In the genomic region with DNA sequence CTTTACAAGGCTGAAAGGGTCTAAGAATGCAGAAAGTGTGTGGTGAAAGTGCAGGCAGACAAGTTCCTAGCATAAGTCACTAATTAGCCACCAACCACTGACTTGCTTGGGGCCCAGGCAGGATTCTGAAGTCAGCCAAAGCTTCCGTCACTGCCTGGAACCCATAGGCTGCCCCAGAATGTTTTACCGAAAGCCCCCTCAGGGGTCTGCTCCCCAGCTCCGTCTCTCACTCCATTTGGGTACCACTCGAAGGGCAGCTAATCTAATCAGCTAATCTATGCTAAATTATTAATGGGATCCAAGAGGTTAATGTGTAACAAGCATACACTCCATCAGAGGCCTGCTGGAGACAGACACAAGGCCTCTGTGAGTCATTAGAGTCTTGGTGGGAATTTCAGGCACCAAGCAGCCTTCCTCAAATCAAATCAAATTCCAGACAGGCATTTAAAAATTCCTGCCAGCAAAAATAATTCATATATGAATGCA, we compare ENCODE assay signal across 22 cellular contexts. TPM values are rescaled to one million over a fixed set of nuclear protein-coding genes. Genes with fewer than 3 reads are reported as not detected.
A peak's percentile ranks its signal among the peaks of the same experiment; 100 is the strongest.
DNase-seq lines count a peak whose midpoint lies in the region; ATAC-seq, FAIRE-seq and TF ChIP-seq lines count a peak whose summit lies in the region.
"Had no signal": no experiment of that assay in that cellular context is flagged by ENCODE, and none has a peak within 500 bp of the region (broad histone marks: within the 10 kb centered on the region; RNA-seq: fewer than 3 reads in every experiment).

No MANE protein-coding gene starts in this region.

- dilution Hi-C loops in IMR-90 (cut with HindIII; ENCODE audit: low sequenced_read_pairs, unreplicated experiment): no loop called here

- H3K36me3 ChIP-seq in IMR-90 (ENCODE audit: control insufficient read depth, insufficient read depth, low read length): peaks cover 5% of the 10 kb centered on the region; the same call in 1 of the 2 replicates
- no peaks in the 10 kb centered on the region for H3K36me3 ChIP-seq in H1 (ENCODE audit: control insufficient read depth in 2 of 4, insufficient read depth in 4 of 4, low read length in 3 of 4)
- H3K36me3 ChIP-seq in tibial nerve: peaks cover 0 to 24% (median 2%) of the 10 kb centered on the region in 3 donors

- H3K79me1 ChIP-seq in IMR-90 (ENCODE audit: low read depth in 1 of 2, low read length in 2 of 2): no peaks in the 10 kb centered on the region
- H3K79me1 ChIP-seq in H1 (ENCODE audit: low read depth, low read length): no peaks in the 10 kb centered on the region

- no peaks in the 10 kb centered on the region for H3K9me3 Mint-ChIP-seq in mesothelial cell of epicardium
- H3K9me3 Mint-ChIP-seq: activated naive CD8-positive, alpha-beta T cell treated with anti-CD3 and anti-CD28 coated beads for 36 hours; H9 had no signal

- H3K27ac ChIP-seq in IMR-90 (ENCODE audit: insufficient read depth, low read length): no peak overlapping the region
- H3K27ac ChIP-seq in H1 (ENCODE audit: low read depth, low read length): no peak overlapping the region
- H3K27ac ChIP-seq in tibial nerve: peak overlapping the region; percentile 31 to 76 (median 64)
- H3K27ac ChIP-seq: epithelial cell of prostate had no signal

- WGBS in IMR-90 (ENCODE audit: extremely low coverage in 2 of 2, insufficient read length in 1 of 2), 2 experiments: no CpG with 5 or more reads among the region's 4 CpGs
- 74% methylated on average over 4 of the region's 4 CpGs; no CpG with 5 or more reads in 1 of the 2 experiments for WGBS in H1 (ENCODE audit: extremely low coverage in 1 of 2, insufficient coverage in 1 of 2, insufficient read length in 1 of 2, insufficient replicate concordance in 2 of 2, low coverage in 1 of 2, low lambda C conversion rate in 2 of 2, missing lambda C conversion rate in 1 of 2), 2 experiments
- 29 to 37% methylated on average over 3 to 4 of the region's 4 CpGs for WGBS in tibial nerve, 2 donors

- H3K4me2 ChIP-seq in IMR-90 (ENCODE audit: low read depth, low read length): no peak overlapping the region
- H3K4me2 ChIP-seq in H1 (ENCODE audit: insufficient read depth in 1 of 2, low read depth in 2 of 2, low read length in 2 of 2): no peak overlapping the region

- H3K79me2 ChIP-seq in H1 (ENCODE audit: control insufficient read depth in 1 of 2, insufficient read depth in 2 of 2, low read length in 2 of 2): no peaks in the 10 kb centered on the region

- no peak overlapping the region for H4K5ac ChIP-seq in IMR-90 (ENCODE audit: low read depth, low read length)
- no peak overlapping the region for H4K5ac ChIP-seq in H1 (ENCODE audit: insufficient read length, low read depth, low read length)

- intact Hi-C loops in IMR-90 (cut with micrococcal nuclease): no loop called here

- H3K9me3 ChIP-seq in IMR-90 (ENCODE audit: control insufficient read depth, insufficient read depth, low read length) (no peaks in the 10 kb centered on the region), H1 (ENCODE audit: insufficient read depth in 2 of 2, low read depth in 1 of 2, low read length in 1 of 2) (no peaks in the 10 kb centered on the region), tibial nerve (no peaks in the 10 kb centered on the region)
- H3K9me3 ChIP-seq: right atrium auricular region had no signal

- H3K56ac ChIP-seq in IMR-90 (ENCODE audit: extremely low read depth, insufficient read depth, low read length) (no peak overlapping the region), H1 (replicated peaks; ENCODE audit: insufficient read length, low read depth, low read length) (no peak overlapping the region)

- H3K23me2 ChIP-seq in H1 (ENCODE audit: low read depth, low read length): no peaks in the 10 kb centered on the region

- no peak overlapping the region for H2BK20ac ChIP-seq in IMR-90 (ENCODE audit: low read depth, low read length)
- H2BK20ac ChIP-seq in H1 (ENCODE audit: low read length): no peak overlapping the region

- no peak for TF ChIP-seq POLR2A in IMR-90 (IDR thresholded peaks at IDR 0.05; ENCODE audit: low read depth, low read length)
- TF ChIP-seq POLR2A in H1 (IDR thresholded peaks at IDR 0.05; ENCODE audit: control extremely low read depth in 1 of 2, low read depth in 2 of 2, low read length in 2 of 2): no peak
- no peak for TF ChIP-seq POLR2A in tibial nerve (IDR thresholded peaks at IDR 0.05)

- peaks cover 7% of the 10 kb centered on the region; the same call in 1 of the 2 replicates for H3K4me1 ChIP-seq in IMR-90 (ENCODE audit: control insufficient read depth, insufficient read depth, low read length)
- H3K4me1 ChIP-seq in H1 (replicated peaks in 1 of 4; ENCODE audit: control insufficient read depth in 3 of 4, insufficient read depth in 4 of 4, low read length in 3 of 4): peaks cover 3 to 14% (median 8%) of the 10 kb centered on the region in 4 experiments; a peak in 5 of 7 replicates
- peaks cover 0 to 79% (median 12%) of the 10 kb centered on the region in 4 donors for H3K4me1 ChIP-seq in tibial nerve

- H2AK5ac ChIP-seq in IMR-90 (ENCODE audit: low read depth, low read length): no peak overlapping the region
- H2AK5ac ChIP-seq in H1 (ENCODE audit: low read depth, low read length): no peak overlapping the region

- TF ChIP-seq CTCF in IMR-90 (conservative IDR thresholded peaks at IDR 0.05; ENCODE audit: low read depth, low read length) (no peak), H1 (IDR thresholded peaks at IDR 0.05; ENCODE audit: control extremely low read depth in 1 of 3, insufficient read depth in 1 of 3, low read depth in 1 of 3, low read length in 3 of 3) (no peak), mesothelial cell of epicardium (IDR thresholded peaks at IDR 0.05; ENCODE audit: unreplicated experiment) (no peak), tibial nerve (IDR thresholded peaks at IDR 0.05) (no peak)

- H3K27ac Mint-ChIP-seq in mesothelial cell of epicardium: peak overlapping the region; percentile 96
- H3K27ac Mint-ChIP-seq: activated naive CD8-positive, alpha-beta T cell treated with anti-CD3 and anti-CD28 coated beads for 36 hours; CD4-positive, CD25-positive, alpha-beta regulatory T cell; H9 had no signal

- no peak for FAIRE-seq in H1 (lab: Jason Lieb, UNC)
- FAIRE-seq: keratinocyte had no signal

- ATAC-seq in IMR-90 (ENCODE audit: low read depth): peak; percentile 40; the same call in 1 of the 2 replicates
- no peak for ATAC-seq in GM19328 (IDR thresholded peaks at IDR 0.05; ENCODE audit: unreplicated experiment)
- ATAC-seq in HG03045 (IDR thresholded peaks at IDR 0.05; ENCODE audit: unreplicated experiment): no peak

- no peak overlapping the region for H2AK9ac ChIP-seq in IMR-90 (replicated peaks; ENCODE audit: low read depth, low read length, poor library complexity)

- H3K4me3 Mint-ChIP-seq in mesothelial cell of epicardium: no peak overlapping the region
- H3K4me3 Mint-ChIP-seq: activated naive CD8-positive, alpha-beta T cell treated with anti-CD3 and anti-CD28 coated beads for 36 hours; CD4-positive, CD25-positive, alpha-beta regulatory T cell; H9 had no signal

- no peaks in the 10 kb centered on the region for H3K9me1 ChIP-seq in IMR-90 (ENCODE audit: insufficient read depth, low read length)

- H2BK120ac ChIP-seq in IMR-90 (ENCODE audit: low read depth, low read length): no peak overlapping the region
- no peak overlapping the region for H2BK120ac ChIP-seq in H1 (replicated peaks; ENCODE audit: low read depth, low read length)

- H3K27me3 Mint-ChIP-seq in mesothelial cell of epicardium (ENCODE audit: low read depth): no peaks in the 10 kb centered on the region
- H3K27me3 Mint-ChIP-seq: activated naive CD8-positive, alpha-beta T cell treated with anti-CD3 and anti-CD28 coated beads for 36 hours; CD4-positive, CD25-positive, alpha-beta regulatory T cell had no signal

- CTCF ChIA-PET in IMR-90 (lab: Yijun Ruan, JAX) (no interaction called here), H1 (lab: Charles Lee; ENCODE audit: partially characterized antibody) (no interaction called here)

- BruUV-seq in IMR-90 (replicated peaks; lab: Mats Ljungman, UMichigan): no TSS peak

- no peak overlapping the region for H3K4ac ChIP-seq in IMR-90 (ENCODE audit: low read depth, low read length)
- no peak overlapping the region for H3K4ac ChIP-seq in H1 (replicated peaks; ENCODE audit: insufficient read length, low read depth, low read length)

- H4K8ac ChIP-seq in IMR-90 (ENCODE audit: low read depth in 2 of 2, low read length in 2 of 2) (no peak overlapping the region), H1 (ENCODE audit: extremely low read depth, insufficient read depth, low read length) (no peak overlapping the region)

- H2AFZ ChIP-seq in IMR-90 (replicated peaks; ENCODE audit: low read length, poor library complexity): no peak overlapping the region
- H2AFZ ChIP-seq in H1 (ENCODE audit: low read length): 0 out of 2 replicates have a peak overlapping the region, but pooled peaks have one; percentile 5

- H3K27me3 ChIP-seq in IMR-90 (ENCODE audit: control insufficient read depth, insufficient read depth, low read length): no peaks in the 10 kb centered on the region
- peaks cover 5 to 20% (median 13%) of the 10 kb centered on the region in 4 experiments; a peak in 6 of 7 replicates for H3K27me3 ChIP-seq in H1 (replicated peaks in 1 of 4; ENCODE audit: control insufficient read depth in 3 of 4, extremely low read depth in 1 of 4, insufficient read depth in 3 of 4, low read length in 3 of 4)
- no peaks in the 10 kb centered on the region for H3K27me3 ChIP-seq in tibial nerve
- H3K27me3 ChIP-seq: right atrium auricular region had no signal

- no peak overlapping the region for H3K18ac ChIP-seq in IMR-90 (ENCODE audit: low read depth, low read length)
- H3K18ac ChIP-seq in H1 (ENCODE audit: extremely low read depth, low read length): no peak overlapping the region

- in situ Hi-C loops in IMR-90 (cut with MboI; ENCODE audit: low sequenced_read_pairs): no loop called here

- H2BK12ac ChIP-seq in H1 (ENCODE audit: low read depth, low read length): no peak overlapping the region

- H4K91ac ChIP-seq in IMR-90 (ENCODE audit: insufficient read depth, low read depth, low read length) (no peak overlapping the region), H1 (replicated peaks; ENCODE audit: insufficient read length, low read length) (no peak overlapping the region)

- no peak for DNase-seq in IMR-90
- DNase-seq in H1 (ENCODE audit: low read depth in 1 of 2, low spot score in 2 of 2): no peak
- no peak for DNase-seq in mesothelial cell of epicardium (ENCODE audit: low spot score in 2 of 2, unreplicated experiment in 2 of 2)
- DNase-seq in tibial nerve (ENCODE audit: low spot score in 2 of 2): no peak
- no peak for DNase-seq in NCI-H345 (lab: John Stamatoyannopoulos, UW)
- DNase-seq in Ammon's horn (ENCODE audit: low spot score): no peak
- DNase-seq: activated CD4-positive, alpha-beta T cell treated with anti-CD3 and anti-CD28 coated beads, Interleukin-2, amount 50 U/mL, for 48 hours; activated naive CD8-positive, alpha-beta T cell treated with anti-CD3 and anti-CD28 coated beads for 36 hours; activated T-cell treated with anti-CD3 and anti-CD28 coated beads, Interleukin-2, amount 50 U/mL, for 48 hours; CD4-positive, CD25-positive, alpha-beta regulatory T cell; glutamatergic neuron; H9; NCI-H2081; NCI-H524 treated with DMSO at 0.1 percent for 48 hours; OCI-M1; stimulated activated CD4-positive, alpha-beta T cell treated with anti-CD3 and anti-CD28 coated beads, Interleukin-4, amount 100 ng/mL, for 1 hour; stimulated activated CD8-positive, alpha-beta memory T cell treated with anti-CD3 and anti-CD28 coated beads, Interleukin-4, amount 100 ng/mL, for 48 hours had no signal

- no peak for TF ChIP-seq EP300 in H1 (IDR thresholded peaks at IDR 0.05; ENCODE audit: borderline replicate concordance in 1 of 2, low read depth in 2 of 2, low read length in 2 of 2)
- no peak for TF ChIP-seq EP300 in tibial nerve (IDR thresholded peaks at IDR 0.05)

- H2BK15ac ChIP-seq in IMR-90 (ENCODE audit: low read depth, low read length) (no peak overlapping the region), H1 (ENCODE audit: low read length) (no peak overlapping the region)

- H4K20me1 ChIP-seq in IMR-90 (ENCODE audit: insufficient read depth, low read length) (no peaks in the 10 kb centered on the region), H1 (replicated peaks in 1 of 2; ENCODE audit: control insufficient read depth in 1 of 2, insufficient read depth in 2 of 2, low read length in 2 of 2) (no peaks in the 10 kb centered on the region)

- POLR2A ChIA-PET in IMR-90 (lab: Charles Lee; ENCODE audit: unreplicated experiment): no interaction called here
- POLR2A ChIA-PET in H1 (lab: Charles Lee; ENCODE audit: partially characterized antibody): no interaction called here

- H2BK5ac ChIP-seq in IMR-90 (ENCODE audit: low read depth, low read length, poor library complexity, severe bottlenecking): no peak overlapping the region
- no peak overlapping the region for H2BK5ac ChIP-seq in H1 (ENCODE audit: low read depth, low read length)

- no peak overlapping the region for H3K23ac ChIP-seq in IMR-90 (ENCODE audit: low read depth, low read length)
- no peak overlapping the region for H3K23ac ChIP-seq in H1 (ENCODE audit: insufficient read length)

- peaks cover 24% of the 10 kb centered on the region for H3K4me1 Mint-ChIP-seq in mesothelial cell of epicardium
- H3K4me1 Mint-ChIP-seq: activated naive CD8-positive, alpha-beta T cell treated with anti-CD3 and anti-CD28 coated beads for 36 hours; CD4-positive, CD25-positive, alpha-beta regulatory T cell had no signal

- no peak overlapping the region for H3K9ac ChIP-seq in IMR-90 (ENCODE audit: low read depth, low read length)
- no peak overlapping the region for H3K9ac ChIP-seq in H1 (replicated peaks in 1 of 4; ENCODE audit: extremely low read depth in 1 of 4, low read depth in 3 of 4, low read length in 3 of 4)

- H3K36me3 Mint-ChIP-seq in mesothelial cell of epicardium: peaks cover 6% of the 10 kb centered on the region
- H3K36me3 Mint-ChIP-seq: activated naive CD8-positive, alpha-beta T cell treated with anti-CD3 and anti-CD28 coated beads for 36 hours; CD4-positive, CD25-positive, alpha-beta regulatory T cell had no signal

- H3K14ac ChIP-seq in IMR-90 (replicated peaks; ENCODE audit: low read depth, low read length) (no peak overlapping the region), H1 (ENCODE audit: insufficient read length) (no peak overlapping the region)

- TF ChIP-seq RAD21 in IMR-90 (IDR thresholded peaks at IDR 0.05; ENCODE audit: low read length) (no peak), H1 (IDR thresholded peaks at IDR 0.05 in 1 of 2, conservative IDR thresholded peaks at IDR 0.05 in 1 of 2; ENCODE audit: low read depth in 2 of 2, low read length in 2 of 2) (no peak)

- no peak overlapping the region for H3K4me3 ChIP-seq in IMR-90 (ENCODE audit: insufficient read depth, low read depth, low read length)
- no peak overlapping the region for H3K4me3 ChIP-seq in H1 (ENCODE audit: extremely low read depth in 1 of 4, insufficient read depth in 2 of 4, low read depth in 3 of 4, low read length in 4 of 4)
- no peak overlapping the region for H3K4me3 ChIP-seq in tibial nerve
- H3K4me3 ChIP-seq: right atrium auricular region had no signal

RNA-seq across cellular contexts. Expression of gene ADAMTS9, which starts 13.2 kb away (rescaled TPM):
- total RNA-seq in IMR-90 (2012; rRNA removed) (1.1 TPM in 2 replicates), mesothelial cell of epicardium (115 to 129 TPM (median 127 TPM) in 3 replicates), tibial nerve (100 to 1,000 TPM in 1 of 4 donors, 10 to 100 TPM in 3; 79.1 to 145 (median 95.0) TPM)
- polyA plus RNA-seq in IMR-90 (2012; rRNA removed) (0.46 and 0.55 TPM in 2 replicates), H1 (2011; rRNA removed) (0.13 and 0.20 TPM in 2 replicates)
- 0.18 and 0.25 TPM in 2 replicates for polyA plus RNA-seq in IMR-90 (2012; cell fraction: cytosol; rRNA removed)
- 0.23 and 1.1 TPM in 2 replicates for polyA plus RNA-seq in IMR-90 (2012; cell fraction: nucleus; rRNA removed; ENCODE audit: low replicate concordance)
- 0.36 and 0.41 TPM in 2 replicates for total RNA-seq in H1 (2021; fragmentation: NEBNext Ultra II Directional; extraction: Animal tissue kit (Norgen Biotek cat#: 25700))
- polyA plus RNA-seq in H1 (2011; cell fraction: cytosol; rRNA removed): 0.27 TPM
- polyA plus RNA-seq in H1 (2011; cell fraction: nucleus; rRNA removed): 0.41 TPM
- 0.32 to 0.50 TPM (median 0.38 TPM) in 4 replicates for polyA plus RNA-seq in H1 (2012, experiment 1 of 2)
- polyA plus RNA-seq in H1 (2012, experiment 2 of 2): 0.28 TPM
- polyA plus RNA-seq in H1 (2013, experiment 1 of 2): 0.36 TPM
- 0.29 TPM for polyA plus RNA-seq in H1 (2013, experiment 2 of 2)
- polyA minus RNA-seq in H1 (2011; rRNA and poly(A)+ RNA removed): 1.1 and 1.2 TPM in 2 replicates
- 1.0 TPM for polyA minus RNA-seq in H1 (2011; cell fraction: cytosol; rRNA and poly(A)+ RNA removed)
- 1.9 TPM for polyA minus RNA-seq in H1 (2011; cell fraction: nucleus; rRNA and poly(A)+ RNA removed)
- total RNA-seq: activated naive CD8-positive, alpha-beta T cell treated with anti-CD3 and anti-CD28 coated beads for 36 hours had no signal
- polyA plus RNA-seq: CD4-positive, CD25-positive, alpha-beta regulatory T cell had no signal

Comparison
In these comparisons a context has a peak if more than half of its experiments do, and no peak if none do; other contexts are left out.
1. H3K27ac ChIP-seq: peak in tibial nerve (4 of 4); none in IMR-90 (single experiment) and H1 (single experiment).
2. RNA of gene ADAMTS9, which starts 13.2 kb away (total RNA-seq): 115 to 129 TPM in mesothelial cell of epicardium and 79.1 to 145 TPM in tibial nerve; 1.1 TPM in IMR-90 and 0.36 to 0.41 TPM in H1; every median in the first group is over 10 times any median in the second.